ENCODE assay signal across 1 cellular context in genomic region chr18:62521082-62521481, GRCh38.
TF ChIP-seq lines count a peak whose summit lies in the region.

No MANE protein-coding gene starts in this region.

TF ChIP-seq in GM23338, 12 proteins besides CTCF, POLR2A, EP300 and RAD21 (continued from another document):
- TF ChIP-seq, protein P1, sequence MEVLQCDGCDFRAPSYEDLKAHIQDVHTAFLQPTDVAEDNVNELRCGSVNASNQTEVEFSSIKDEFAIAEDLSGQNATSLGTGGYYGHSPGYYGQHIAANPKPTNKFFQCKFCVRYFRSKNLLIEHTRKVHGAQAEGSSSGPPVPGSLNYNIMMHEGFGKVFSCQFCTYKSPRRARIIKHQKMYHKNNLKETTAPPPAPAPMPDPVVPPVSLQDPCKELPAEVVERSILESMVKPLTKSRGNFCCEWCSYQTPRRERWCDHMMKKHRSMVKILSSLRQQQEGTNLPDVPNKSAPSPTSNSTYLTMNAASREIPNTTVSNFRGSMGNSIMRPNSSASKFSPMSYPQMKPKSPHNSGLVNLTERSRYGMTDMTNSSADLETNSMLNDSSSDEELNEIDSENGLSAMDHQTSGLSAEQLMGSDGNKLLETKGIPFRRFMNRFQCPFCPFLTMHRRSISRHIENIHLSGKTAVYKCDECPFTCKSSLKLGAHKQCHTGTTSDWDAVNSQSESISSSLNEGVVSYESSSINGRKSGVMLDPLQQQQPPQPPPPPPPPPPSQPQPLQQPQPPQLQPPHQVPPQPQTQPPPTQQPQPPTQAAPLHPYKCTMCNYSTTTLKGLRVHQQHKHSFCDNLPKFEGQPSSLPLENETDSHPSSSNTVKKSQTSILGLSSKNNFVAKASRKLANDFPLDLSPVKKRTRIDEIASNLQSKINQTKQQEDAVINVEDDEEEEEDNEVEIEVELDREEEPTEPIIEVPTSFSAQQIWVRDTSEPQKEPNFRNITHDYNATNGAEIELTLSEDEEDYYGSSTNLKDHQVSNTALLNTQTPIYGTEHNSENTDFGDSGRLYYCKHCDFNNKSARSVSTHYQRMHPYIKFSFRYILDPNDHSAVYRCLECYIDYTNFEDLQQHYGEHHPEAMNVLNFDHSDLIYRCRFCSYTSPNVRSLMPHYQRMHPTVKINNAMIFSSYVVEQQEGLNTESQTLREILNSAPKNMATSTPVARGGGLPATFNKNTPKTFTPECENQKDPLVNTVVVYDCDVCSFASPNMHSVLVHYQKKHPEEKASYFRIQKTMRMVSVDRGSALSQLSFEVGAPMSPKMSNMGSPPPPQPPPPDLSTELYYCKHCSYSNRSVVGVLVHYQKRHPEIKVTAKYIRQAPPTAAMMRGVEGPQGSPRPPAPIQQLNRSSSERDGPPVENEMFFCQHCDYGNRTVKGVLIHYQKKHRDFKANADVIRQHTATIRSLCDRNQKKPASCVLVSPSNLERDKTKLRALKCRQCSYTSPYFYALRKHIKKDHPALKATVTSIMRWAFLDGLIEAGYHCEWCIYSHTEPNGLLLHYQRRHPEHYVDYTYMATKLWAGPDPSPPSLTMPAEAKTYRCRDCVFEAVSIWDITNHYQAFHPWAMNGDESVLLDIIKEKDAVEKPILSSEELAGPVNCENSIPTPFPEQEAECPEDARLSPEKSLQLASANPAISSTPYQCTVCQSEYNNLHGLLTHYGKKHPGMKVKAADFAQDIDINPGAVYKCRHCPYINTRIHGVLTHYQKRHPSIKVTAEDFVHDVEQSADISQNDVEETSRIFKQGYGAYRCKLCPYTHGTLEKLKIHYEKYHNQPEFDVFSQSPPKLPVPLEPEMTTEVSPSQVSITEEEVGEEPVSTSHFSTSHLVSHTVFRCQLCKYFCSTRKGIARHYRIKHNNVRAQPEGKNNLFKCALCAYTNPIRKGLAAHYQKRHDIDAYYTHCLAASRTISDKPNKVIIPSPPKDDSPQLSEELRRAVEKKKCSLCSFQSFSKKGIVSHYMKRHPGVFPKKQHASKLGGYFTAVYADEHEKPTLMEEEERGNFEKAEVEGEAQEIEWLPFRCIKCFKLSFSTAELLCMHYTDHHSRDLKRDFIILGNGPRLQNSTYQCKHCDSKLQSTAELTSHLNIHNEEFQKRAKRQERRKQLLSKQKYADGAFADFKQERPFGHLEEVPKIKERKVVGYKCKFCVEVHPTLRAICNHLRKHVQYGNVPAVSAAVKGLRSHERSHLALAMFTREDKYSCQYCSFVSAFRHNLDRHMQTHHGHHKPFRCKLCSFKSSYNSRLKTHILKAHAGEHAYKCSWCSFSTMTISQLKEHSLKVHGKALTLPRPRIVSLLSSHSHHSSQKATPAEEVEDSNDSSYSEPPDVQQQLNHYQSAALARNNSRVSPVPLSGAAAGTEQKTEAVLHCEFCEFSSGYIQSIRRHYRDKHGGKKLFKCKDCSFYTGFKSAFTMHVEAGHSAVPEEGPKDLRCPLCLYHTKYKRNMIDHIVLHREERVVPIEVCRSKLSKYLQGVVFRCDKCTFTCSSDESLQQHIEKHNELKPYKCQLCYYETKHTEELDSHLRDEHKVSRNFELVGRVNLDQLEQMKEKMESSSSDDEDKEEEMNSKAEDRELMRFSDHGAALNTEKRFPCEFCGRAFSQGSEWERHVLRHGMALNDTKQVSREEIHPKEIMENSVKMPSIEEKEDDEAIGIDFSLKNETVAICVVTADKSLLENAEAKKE (CRISPR knock-in tag; IDR thresholded peaks at IDR 0.05), result no peak
- TF ChIP-seq JUNB (IDR thresholded peaks at IDR 0.05; ENCODE audit: unreplicated experiment) (no peak), STAT1 (IDR thresholded peaks at IDR 0.05; ENCODE audit: unreplicated experiment) (no peak), EZH2phosphoT487 (IDR thresholded peaks at IDR 0.05; ENCODE audit: unreplicated experiment) (no peak), POLR2AphosphoS5 (IDR thresholded peaks at IDR 0.05; ENCODE audit: low read depth) (no peak), EZH2 (IDR thresholded peaks at IDR 0.05; ENCODE audit: low read depth, unreplicated experiment) (no peak), NANOG (IDR thresholded peaks at IDR 0.05; ENCODE audit: borderline replicate concordance) (no peak), ZNF114 (CRISPR knock-in tag; IDR thresholded peaks at IDR 0.05) (no peak)
